17 cellular contexts compared by ENCODE assay signal in genomic region chr7:123783820-123784219, GRCh38. TPM values are rescaled to one million over a fixed set of nuclear protein-coding genes. Genes with fewer than 3 reads are reported as not detected.
DNase-seq lines count a peak whose midpoint lies in the region; ATAC-seq, FAIRE-seq and TF ChIP-seq lines count a peak whose summit lies in the region.
"Had no signal": no experiment of that assay in that cellular context is flagged by ENCODE, and none has a peak within 500 bp of the region (broad histone marks: within the 10 kb centered on the region; RNA-seq: fewer than 3 reads in every experiment).

No MANE protein-coding gene starts in this region.

- no peak overlapping the region for H3K4me3 ChIP-seq in left ventricle myocardium inferior
- no peak overlapping the region for H3K4me3 ChIP-seq in right cardiac atrium (ENCODE audit: low read length)
- H3K4me3 ChIP-seq in SK-N-SH (ENCODE audit: low read depth in 2 of 2, low read length in 1 of 2) = no peak overlapping the region
- H3K4me3 ChIP-seq: HAP-1 had no signal

- H2AFZ ChIP-seq in SK-N-SH (ENCODE audit: low read depth) = no peak overlapping the region

- POLR2A ChIA-PET in SK-N-SH (lab: Yijun Ruan, JAX) = no interaction called here

- no peaks in the 10 kb centered on the region for H3K36me3 Mint-ChIP-seq in dendritic cell treated with granulocyte-macrophage colony-stimulating factor and Interleukin-4, amounts not matched to agents 40 ng/mL and 50 ng/mL, for 4 days (ENCODE audit: low read depth)
- no peaks in the 10 kb centered on the region for H3K36me3 Mint-ChIP-seq in nephron (ENCODE audit: low read depth)
- no peaks in the 10 kb centered on the region for H3K36me3 Mint-ChIP-seq in activated naive CD4-positive, alpha-beta T cell treated with anti-CD3 and anti-CD28 coated beads, Interleukin-2, amount 50 U/mL, for 72 hours
- H3K36me3 Mint-ChIP-seq: CD8-positive, alpha-beta memory T cell had no signal

- no peak overlapping the region for H3K9ac ChIP-seq in SK-N-SH

- H3K4me1 Mint-ChIP-seq in dendritic cell treated with granulocyte-macrophage colony-stimulating factor and Interleukin-4, amounts not matched to agents 40 ng/mL and 50 ng/mL, for 4 days (ENCODE audit: low read depth) = no peaks in the 10 kb centered on the region
- peaks cover 21% of the 10 kb centered on the region for H3K4me1 Mint-ChIP-seq in nephron
- H3K4me1 Mint-ChIP-seq: CD8-positive, alpha-beta memory T cell had no signal

- no peak for FAIRE-seq in HTR-8/SVneo (lab: Jason Lieb, UNC)

- ATAC-seq in right cardiac atrium (no peak), HG02798 (IDR thresholded peaks at IDR 0.05; ENCODE audit: poor library complexity, unreplicated experiment) (no peak)
- no peak for ATAC-seq in activated naive CD4-positive, alpha-beta T cell treated with anti-CD3 and anti-CD28 coated beads, Interleukin-2, amount 50 U/mL, for 72 hours
- ATAC-seq: Panc1 had no signal

- H3K9me2 ChIP-seq in SK-N-SH = 0 out of 2 replicates have a peak, but pooled peaks cover 4% of the 10 kb centered on the region

- H3K27me3 Mint-ChIP-seq in dendritic cell treated with granulocyte-macrophage colony-stimulating factor and Interleukin-4, amounts not matched to agents 40 ng/mL and 50 ng/mL, for 4 days = no peaks in the 10 kb centered on the region
- H3K27me3 Mint-ChIP-seq in nephron (ENCODE audit: low read depth) = no peaks in the 10 kb centered on the region

- H3F3A ChIP-seq in SK-N-SH (replicated peaks; ENCODE audit: insufficient read depth) = no peaks in the 10 kb centered on the region

- no peaks in the 10 kb centered on the region for H3K79me2 ChIP-seq in SK-N-SH (ENCODE audit: insufficient read depth)

- no peak for TF ChIP-seq CTCF in left ventricle myocardium inferior (IDR thresholded peaks at IDR 0.05; ENCODE audit: borderline replicate concordance)
- no peak for TF ChIP-seq CTCF in nephron (IDR thresholded peaks at IDR 0.05; ENCODE audit: unreplicated experiment in 3 of 3)
- no peak for TF ChIP-seq CTCF in SK-N-SH (IDR thresholded peaks at IDR 0.05)

- no peaks in the 10 kb centered on the region for H3K9me3 Mint-ChIP-seq in dendritic cell treated with granulocyte-macrophage colony-stimulating factor and Interleukin-4, amounts not matched to agents 40 ng/mL and 50 ng/mL, for 4 days
- H3K9me3 Mint-ChIP-seq in nephron = no peaks in the 10 kb centered on the region
- H3K9me3 Mint-ChIP-seq in activated naive CD4-positive, alpha-beta T cell treated with anti-CD3 and anti-CD28 coated beads, Interleukin-2, amount 50 U/mL, for 72 hours = no peaks in the 10 kb centered on the region
- H3K9me3 Mint-ChIP-seq: CD8-positive, alpha-beta memory T cell had no signal

- no peak for TF ChIP-seq EP300 in SK-N-SH (IDR thresholded peaks at IDR 0.05; ENCODE audit: borderline replicate concordance in 1 of 2, low read depth in 1 of 2, low read length in 1 of 2)

- H3K4me1 ChIP-seq in left ventricle myocardium inferior = no peaks in the 10 kb centered on the region
- H3K4me1 ChIP-seq in right cardiac atrium (ENCODE audit: control insufficient read depth, insufficient read depth, low read length) = no peaks in the 10 kb centered on the region
- H3K4me1 ChIP-seq in SK-N-SH (ENCODE audit: control insufficient read depth in 1 of 2, insufficient read depth in 2 of 2, low read depth in 1 of 2, low read length in 1 of 2) = no peaks in the 10 kb centered on the region

- H3K9me3 ChIP-seq in left ventricle myocardium inferior (replicated peaks) (no peaks in the 10 kb centered on the region), right cardiac atrium (ENCODE audit: control insufficient read depth, low read length) (no peaks in the 10 kb centered on the region), SK-N-SH (no peaks in the 10 kb centered on the region)
- H3K9me3 ChIP-seq: HAP-1 had no signal

- no peak for TF ChIP-seq RAD21 in SK-N-SH (IDR thresholded peaks at IDR 0.05; ENCODE audit: low read length)

- H3K27ac Mint-ChIP-seq in dendritic cell treated with granulocyte-macrophage colony-stimulating factor and Interleukin-4, amounts not matched to agents 40 ng/mL and 50 ng/mL, for 4 days = peak overlapping the region; percentile 41
- peak overlapping the region; percentile 75 to 90 (median 85) for H3K27ac Mint-ChIP-seq in nephron
- H3K27ac Mint-ChIP-seq in activated naive CD4-positive, alpha-beta T cell treated with anti-CD3 and anti-CD28 coated beads, Interleukin-2, amount 50 U/mL, for 72 hours = no peak overlapping the region
- H3K27ac Mint-ChIP-seq: CD8-positive, alpha-beta memory T cell had no signal

- no peak overlapping the region for H3K4me2 ChIP-seq in SK-N-SH

- H3K27ac ChIP-seq in left ventricle myocardium inferior (replicated peaks) = peak overlapping the region; percentile 51
- H3K27ac ChIP-seq in right cardiac atrium (ENCODE audit: low read length) = no peak overlapping the region
- H3K27ac ChIP-seq in SK-N-SH (ENCODE audit: low read depth in 2 of 2, low read length in 1 of 2) = no peak overlapping the region

- H4K20me1 ChIP-seq in SK-N-SH (ENCODE audit: insufficient read depth) = no peaks in the 10 kb centered on the region

- no peak overlapping the region for H3K4me3 Mint-ChIP-seq in dendritic cell treated with granulocyte-macrophage colony-stimulating factor and Interleukin-4, amounts not matched to agents 40 ng/mL and 50 ng/mL, for 4 days
- H3K4me3 Mint-ChIP-seq in nephron = no peak overlapping the region
- H3K4me3 Mint-ChIP-seq: CD8-positive, alpha-beta memory T cell had no signal

- CTCF ChIA-PET in SK-N-SH (lab: Yijun Ruan, JAX) = interaction anchor here (0.6 to 1.4 kb wide), 3 partner anchors 14 to 88 kb away, joined by 3 to 4 read pairs (median 3); no protein-coding TSS in a partner anchor

- 67% methylated on average over 3 of the region's 3 CpGs for WGBS in right cardiac atrium
- 63% methylated on average over 3 of the region's 3 CpGs for WGBS in SK-N-SH (ENCODE audit: low lambda C conversion rate)

- intact Hi-C loops in left ventricle myocardium inferior (cut with micrococcal nuclease) (no loop called here), right cardiac atrium (cut with DNase I) (no loop called here)
- intact Hi-C loops in dendritic cell treated with granulocyte-macrophage colony-stimulating factor and Interleukin-4, amounts not matched to agents 40 ng/mL and 50 ng/mL, for 4 days (cut with micrococcal nuclease) = no loop called here

- no peak for DNase-seq in left ventricle myocardium inferior
- no peak for DNase-seq in right cardiac atrium
- no peak for DNase-seq in activated naive CD4-positive, alpha-beta T cell treated with anti-CD3 and anti-CD28 coated beads, Interleukin-2, amount 50 U/mL, for 72 hours (ENCODE audit: low spot score in 2 of 2)
- DNase-seq in HTR-8/SVneo (ENCODE audit: insufficient read length, low spot score) = no peak
- DNase-seq in SK-N-SH = no peak
- DNase-seq: CD8-positive, alpha-beta memory T cell; DMS79 treated with DMSO at 0.1 percent for 48 hours; KBM-7; NCI-H1436; NCI-H2029 treated with DMSO at 0.1 percent for 48 hours; NCI-H2171 treated with DMSO at 0.1 percent for 48 hours; NCI-H748 treated with DMSO at 0.1 percent for 48 hours had no signal

- H3K27me3 ChIP-seq in left ventricle myocardium inferior (ENCODE audit: low read depth) (no peaks in the 10 kb centered on the region), right cardiac atrium (ENCODE audit: control insufficient read depth, insufficient read depth) (no peaks in the 10 kb centered on the region), SK-N-SH (ENCODE audit: insufficient read depth) (no peaks in the 10 kb centered on the region)

- H3K36me3 ChIP-seq in left ventricle myocardium inferior (no peaks in the 10 kb centered on the region), SK-N-SH (replicated peaks in 1 of 2; ENCODE audit: control insufficient read depth in 1 of 2, insufficient read depth in 2 of 2, low read length in 1 of 2) (no peaks in the 10 kb centered on the region)
- H3K36me3 ChIP-seq: HAP-1 had no signal

TF ChIP-seq in SK-N-SH, 30 proteins besides CTCF, POLR2A, EP300 and RAD21:
- TF ChIP-seq SMC3 (IDR thresholded peaks at IDR 0.05; ENCODE audit: low read depth, low read length) = no peak
- no peak for TF ChIP-seq RFX5 (IDR thresholded peaks at IDR 0.05; ENCODE audit: low read length)
- TF ChIP-seq EZH2phosphoT487 (IDR thresholded peaks at IDR 0.05; ENCODE audit: borderline replicate concordance, low read depth) = no peak
- no peak for TF ChIP-seq NFIC (IDR thresholded peaks at IDR 0.05; ENCODE audit: borderline replicate concordance)
TF ChIP-seq in SK-N-SH: peak in this region for 0.

RNA-seq across cellular contexts. Expression of gene WASL, which starts 35.0 kb away (rescaled TPM):
- total RNA-seq in left ventricle myocardium inferior (27.5 TPM), right cardiac atrium (10 to 100 TPM; 24.7 to 32.5 (median 28.6) TPM)
- polyA plus RNA-seq in right cardiac atrium (16.9 TPM), SK-N-SH (2012; rRNA removed) (8.5 and 9.9 TPM in 2 replicates)
- 1 to 10 TPM; 5.3 to 7.8 TPM for total RNA-seq in activated naive CD4-positive, alpha-beta T cell treated with anti-CD3 and anti-CD28 coated beads, Interleukin-2, amount 50 U/mL, for 72 hours
- polyA plus RNA-seq in SK-N-SH (2012; cell fraction: cytosol; rRNA removed) = 19.1 and 21.4 TPM in 2 replicates
- 5.9 and 10.8 TPM in 2 replicates for polyA plus RNA-seq in SK-N-SH (2012; cell fraction: nucleus; rRNA removed)

Comparison
In these comparisons a context has a peak if more than half of its experiments do, and no peak if none do; other contexts are left out.
1. H3K27ac Mint-ChIP-seq: peak in dendritic cell treated with granulocyte-macrophage colony-stimulating factor and Interleukin-4, amounts not matched to agents 40 ng/mL and 50 ng/mL, for 4 days (single experiment) and nephron (3 of 3); none in activated naive CD4-positive, alpha-beta T cell treated with anti-CD3 and anti-CD28 coated beads, Interleukin-2, amount 50 U/mL, for 72 hours (0 of 2).